1 cellular context compared by ENCODE assay signal in the genomic region with DNA sequence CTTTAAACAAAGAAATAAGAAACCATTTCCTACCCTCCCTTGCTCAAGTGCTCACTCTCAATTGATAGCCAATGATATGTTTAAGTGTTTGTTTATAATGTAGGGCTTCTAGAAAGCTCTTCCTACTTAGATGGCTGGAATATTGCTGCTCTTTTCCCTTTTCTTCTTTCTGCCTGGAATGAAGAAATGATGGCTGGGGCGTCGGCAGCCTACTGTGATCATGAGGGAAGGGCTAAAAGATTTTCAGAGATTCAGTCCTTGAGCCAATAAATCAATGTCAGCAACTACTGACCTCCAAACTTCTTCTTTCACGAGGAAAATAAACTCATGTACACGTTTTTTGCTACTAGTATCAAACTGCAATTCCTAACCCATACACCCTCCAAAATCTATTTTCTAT.
TF ChIP-seq lines count a peak whose summit lies in the region.

No MANE protein-coding gene starts in this region.

TF ChIP-seq in K562, 482 proteins besides CTCF, POLR2A, EP300 and RAD21:
- TF ChIP-seq ZNF644 (tag; IDR thresholded peaks at IDR 0.05; ENCODE audit: low read depth) = no peak
- no peak for TF ChIP-seq MAFG (tag; conservative IDR thresholded peaks at IDR 0.05)
- no peak for TF ChIP-seq CXXC5 (CRISPR knock-in tag; IDR thresholded peaks at IDR 0.05)
- TF ChIP-seq RBM25 (IDR thresholded peaks at IDR 0.05; ENCODE audit: low read depth, low read length, severe bottlenecking) = peak; percentile 75
- no peak for TF ChIP-seq WHSC1 (IDR thresholded peaks at IDR 0.05; ENCODE audit: low read length)
